Comparison of ENCODE assay signal across 8 cellular contexts in genomic region chr19:10760268-10760944, GRCh38. TPM values are rescaled to one million over a fixed set of nuclear protein-coding genes. Genes with fewer than 3 reads are reported as not detected.
DNase-seq lines count a peak whose midpoint lies in the region; ATAC-seq and TF ChIP-seq lines count a peak whose summit lies in the region.

No MANE protein-coding gene starts in this region.

- DNase-seq in NCI-H82 (lab: John Stamatoyannopoulos, UW) (peak; percentile 58), NCI-H82 treated with DMSO at 0.1 percent for 48 hours (lab: John Stamatoyannopoulos, UW; ENCODE audit: unreplicated experiment) (no peak), NAMALWA (ENCODE audit: low spot score) (peak; percentile 76), UCSD-AML1 (lab: John Stamatoyannopoulos, UW; ENCODE audit: unreplicated experiment) (no peak), mucosa of gallbladder (ENCODE audit: low spot score) (no peak)
- DNase-seq in activated gamma-delta T cell treated with anti-CD3 and anti-CD28 coated beads, Interleukin-2, amount 50 U/mL, for 16 hours (ENCODE audit: low read depth): peak; percentile 18

- H3K4me1 ChIP-seq in neutrophil (ENCODE audit: control insufficient read depth in 1 of 2, insufficient read depth in 1 of 2, low read depth in 1 of 2, low read length in 1 of 2): peaks cover 85 to 88% of the 10 kb centered on the region in 2 experiments

- no peak for TF ChIP-seq CTCF in neutrophil (IDR thresholded peaks at IDR 0.05)

- peak overlapping the region; percentile 97 for H3K27ac ChIP-seq in neutrophil

- H3K27me3 ChIP-seq in neutrophil: no peaks in the 10 kb centered on the region

- H3K36me3 ChIP-seq in neutrophil: peaks cover 26% of the 10 kb centered on the region

- peak overlapping the region; percentile 21 to 50 for H3K4me3 ChIP-seq in neutrophil (ENCODE audit: low read depth in 1 of 2, low read length in 1 of 2)

- no peaks in the 10 kb centered on the region for H3K9me3 ChIP-seq in neutrophil

- no peak for ATAC-seq in HG03520 (IDR thresholded peaks at IDR 0.05; ENCODE audit: unreplicated experiment)

RNA-seq across cellular contexts. Expression of gene DNM2, which starts 42.5 kb away (rescaled TPM):
- 227 TPM for total RNA-seq in mucosa of gallbladder

RNA-seq across cellular contexts. Expression of gene QTRT1, which starts 59.2 kb away (rescaled TPM):
- total RNA-seq in mucosa of gallbladder: 48.2 TPM

Comparison
In these comparisons a context has a peak if more than half of its experiments do, and no peak if none do; other contexts are left out.
1. DNase-seq: peak in NCI-H82 (single experiment), NAMALWA (single experiment) and activated gamma-delta T cell treated with anti-CD3 and anti-CD28 coated beads, Interleukin-2, amount 50 U/mL, for 16 hours (single experiment); none in NCI-H82 treated with DMSO at 0.1 percent for 48 hours (single experiment), UCSD-AML1 (single experiment) and mucosa of gallbladder (single experiment).